ENCODE assay signal across 22 cellular contexts in the genomic region with DNA sequence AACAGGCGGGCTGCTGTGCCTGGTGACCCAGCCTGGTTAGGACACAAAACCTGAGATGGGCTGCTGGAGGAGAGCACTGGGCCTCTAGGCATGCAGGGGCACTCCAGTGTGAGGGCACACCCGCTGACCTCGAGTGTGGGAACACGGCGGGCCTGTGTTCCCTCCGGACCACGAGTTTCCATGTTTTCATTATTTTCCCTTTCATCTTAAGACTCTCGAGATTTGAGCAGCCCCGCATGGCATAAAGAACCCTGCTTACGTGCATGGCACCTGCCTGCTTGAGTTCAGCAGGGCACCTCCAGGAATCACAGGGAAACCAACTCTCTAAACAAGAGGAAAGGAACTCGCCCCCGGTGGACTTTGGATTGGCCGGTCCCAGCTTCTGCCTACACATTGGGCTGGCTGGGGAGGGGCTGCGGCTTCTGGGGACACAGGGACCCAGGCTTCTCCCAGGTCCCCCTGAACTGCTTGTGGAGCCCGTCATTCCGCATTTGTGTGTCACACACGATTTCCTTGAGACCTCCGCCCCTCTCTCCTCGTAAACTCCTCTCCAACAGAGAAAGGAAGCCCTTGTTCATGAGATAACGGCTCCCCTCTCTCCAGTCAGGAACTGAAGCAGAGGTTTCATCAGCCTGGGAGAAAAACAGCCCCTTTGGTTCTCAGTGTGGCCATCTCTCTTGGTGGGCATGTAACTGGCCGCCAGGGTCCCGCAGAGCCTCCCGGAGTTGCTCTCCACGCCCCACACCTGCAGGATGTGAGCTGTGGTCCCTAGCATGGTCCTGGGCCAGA.
"Had no signal": no experiment of that assay in that cellular context is flagged by ENCODE, and none has a peak within 500 bp of the region (broad histone marks: within the 10 kb centered on the region; RNA-seq: fewer than 3 reads in every experiment).

No MANE protein-coding gene starts in this region.

- ATAC-seq: activated CD4-positive, CD25-positive, alpha-beta regulatory T cell treated with anti-CD3 and anti-CD28 coated beads, Interleukin-2, amount 50 U/mL, for 24 hours; activated CD8-positive, alpha-beta T cell treated with anti-CD3 and anti-CD28 coated beads, Interleukin-2, amount 10 ng/mL, durations not matched to agents 7 days and 5 days; esophagus mucosa; gastrocnemius medialis; natural killer cell treated with Interleukin-12 subunit alpha and Interleukin-12 subunit beta and Interleukin-15 and Interleukin-18, amount 100 ng/mL, for 72 hours; psoas muscle; right cardiac atrium; stimulated activated naive CD8-positive, alpha-beta T cell treated with anti-CD3 and anti-CD28 coated beads, Interleukin-15, amount 100 ng/mL, for 72 hours; T-cell had no signal

- H3K27ac ChIP-seq: ascending aorta, gastrocnemius medialis, psoas muscle, skin epidermis, suprapubic skin, transverse colon, uterus had no signal

- H3K4me1 ChIP-seq: ascending aorta, gastrocnemius medialis, psoas muscle, suprapubic skin, uterus had no signal

- H3K36me3 Mint-ChIP-seq: natural killer cell treated with Interleukin-12 subunit alpha and Interleukin-12 subunit beta and Interleukin-15 and Interleukin-18, amount 100 ng/mL, for 72 hours; T-cell had no signal

- H3K9me3 ChIP-seq: ascending aorta, gastrocnemius medialis, psoas muscle, suprapubic skin, transverse colon, uterus had no signal

- H3K27me3 Mint-ChIP-seq: activated CD4-positive, alpha-beta T cell treated with anti-CD3 and anti-CD28 coated beads, Interleukin-2, amount 10 ng/mL, durations not matched to agents 7 days and 5 days; central memory CD8-positive, alpha-beta T cell had no signal

- H3K4me3 Mint-ChIP-seq: activated CD4-positive, alpha-beta T cell treated with anti-CD3 and anti-CD28 coated beads, Interleukin-2, amount 10 ng/mL, durations not matched to agents 7 days and 5 days; activated CD8-positive, alpha-beta T cell treated with anti-CD3 and anti-CD28 coated beads, Interleukin-2, amount 10 ng/mL, durations not matched to agents 7 days and 5 days; activated T-cell treated with anti-CD3 and anti-CD28 coated beads, Interleukin-2, amount 50 U/mL, for 24 hours; central memory CD8-positive, alpha-beta T cell; natural killer cell treated with Interleukin-12 subunit alpha and Interleukin-12 subunit beta and Interleukin-15 and Interleukin-18, amount 100 ng/mL, for 72 hours; stimulated activated naive CD8-positive, alpha-beta T cell treated with anti-CD3 and anti-CD28 coated beads, Interleukin-15, amount 100 ng/mL, for 72 hours; T-cell had no signal

- DNase-seq: activated CD4-positive, alpha-beta T cell treated with anti-CD3 and anti-CD28 coated beads, Interleukin-2, amount 10 ng/mL, durations not matched to agents 7 days and 5 days; activated CD8-positive, alpha-beta T cell treated with anti-CD3 and anti-CD28 coated beads, Interleukin-2, amount 10 ng/mL, durations not matched to agents 7 days and 5 days; activated naive CD4-positive, alpha-beta T cell treated with anti-CD3 and anti-CD28 coated beads, Interleukin-2, amount 50 U/mL, for 16 hours; activated T-cell treated with anti-CD3 and anti-CD28 coated beads, Interleukin-2, amount 50 U/mL, for 24 hours; effector CD8-positive, alpha-beta T cell; gastrocnemius medialis; mesenchymal stem cell; occipital lobe; psoas muscle; right cardiac atrium; stimulated activated CD4-positive, alpha-beta T cell treated with anti-CD3 and anti-CD28 coated beads, Interleukin-4, amount 100 ng/mL, for 1 hour; stimulated activated naive CD8-positive, alpha-beta T cell treated with anti-CD3 and anti-CD28 coated beads, Interleukin-15, amount 100 ng/mL, for 72 hours; T-cell; transverse colon; uterus had no signal

- H3K4me1 Mint-ChIP-seq: activated CD4-positive, alpha-beta T cell treated with anti-CD3 and anti-CD28 coated beads, Interleukin-2, amount 10 ng/mL, durations not matched to agents 7 days and 5 days; central memory CD8-positive, alpha-beta T cell; T-cell had no signal

- H3K27ac Mint-ChIP-seq: activated CD4-positive, alpha-beta T cell treated with anti-CD3 and anti-CD28 coated beads, Interleukin-2, amount 10 ng/mL, durations not matched to agents 7 days and 5 days; activated CD8-positive, alpha-beta T cell treated with anti-CD3 and anti-CD28 coated beads, Interleukin-2, amount 10 ng/mL, durations not matched to agents 7 days and 5 days; activated T-cell treated with anti-CD3 and anti-CD28 coated beads, Interleukin-2, amount 50 U/mL, for 24 hours; natural killer cell treated with Interleukin-12 subunit alpha and Interleukin-12 subunit beta and Interleukin-15 and Interleukin-18, amount 100 ng/mL, for 72 hours; T-cell had no signal

- H3K36me3 ChIP-seq: ascending aorta, gastrocnemius medialis, suprapubic skin, transverse colon, uterus had no signal

- H3K4me3 ChIP-seq: ascending aorta, gastrocnemius medialis, psoas muscle, skin epidermis, suprapubic skin, transverse colon, uterus had no signal

- H3K27me3 ChIP-seq: ascending aorta, transverse colon, uterus had no signal

- H3K9me3 Mint-ChIP-seq: activated CD4-positive, alpha-beta T cell treated with anti-CD3 and anti-CD28 coated beads, Interleukin-2, amount 10 ng/mL, durations not matched to agents 7 days and 5 days; activated T-cell treated with anti-CD3 and anti-CD28 coated beads, Interleukin-2, amount 50 U/mL, for 24 hours; central memory CD8-positive, alpha-beta T cell; natural killer cell treated with Interleukin-12 subunit alpha and Interleukin-12 subunit beta and Interleukin-15 and Interleukin-18, amount 100 ng/mL, for 72 hours; stimulated activated naive CD8-positive, alpha-beta T cell treated with anti-CD3 and anti-CD28 coated beads, Interleukin-15, amount 100 ng/mL, for 72 hours; T-cell had no signal
